In genomic region chr20:26218301-26218700, GRCh38 we compare ENCODE assay signal across 18 cellular contexts.
DNase-seq lines count a peak whose midpoint lies in the region; ATAC-seq and TF ChIP-seq lines count a peak whose summit lies in the region.
"Had no signal": no experiment of that assay in that cellular context is flagged by ENCODE, and none has a peak within 500 bp of the region (broad histone marks: within the 10 kb centered on the region; RNA-seq: fewer than 3 reads in every experiment).

No MANE protein-coding gene starts in this region.

- DNase-seq in AG10803 (ENCODE audit: low read depth), result peak; percentile 68
- peak; percentile 45 for DNase-seq in GM23248
- DNase-seq in PC-3, result peak; percentile 30
- peak; percentile 5 to 26 for DNase-seq in foreskin fibroblast
- DNase-seq in SJCRH30, result no peak
- no peak for DNase-seq in cortex of kidney (lab: John Stamatoyannopoulos, UW)
- no peak for DNase-seq in HuH-7.5 (ENCODE audit: low spot score)
- DNase-seq: Caco-2, DMS153, Karpas-422, NCI-H1105 treated with DMSO at 0.1 percent for 48 hours, NCI-H187, NCI-H2171, NCI-H446, NCI-H69, SIG-M5 had no signal

- H3K79me2 ChIP-seq in GM23248 (ENCODE audit: insufficient read depth), result no peaks in the 10 kb centered on the region
- no peaks in the 10 kb centered on the region for H3K79me2 ChIP-seq in PC-3 (ENCODE audit: low read length)

- H3F3A ChIP-seq in GM23248 (ENCODE audit: insufficient read depth), result peaks cover 9% of the 10 kb centered on the region; the same call in 1 of the 2 replicates
- H3F3A ChIP-seq in PC-3 (ENCODE audit: low read length, unreplicated experiment), result no peaks in the 10 kb centered on the region

- no TSS peak for BruUV-seq in PC-3 (replicated peaks; lab: Mats Ljungman, UMichigan)

- no peak overlapping the region for H3K9ac ChIP-seq in GM23248
- no peak overlapping the region for H3K9ac ChIP-seq in PC-3 (ENCODE audit: low read length)

- in situ Hi-C loops in GM23248 (cut with MboI), result no loop called here

- H3K36me3 ChIP-seq in GM23248 (ENCODE audit: low read depth) (no peaks in the 10 kb centered on the region), PC-3 (ENCODE audit: low read depth, low read length) (no peaks in the 10 kb centered on the region), SJCRH30 (no peaks in the 10 kb centered on the region)

- POLR2A ChIA-PET in PC-3 (lab: Charles Lee; ENCODE audit: unreplicated experiment), result no interaction called here

- CTCF ChIA-PET in PC-3 (lab: Charles Lee), result no interaction called here

- H3K9me3 ChIP-seq in GM23248 (ENCODE audit: low read depth), result no peaks in the 10 kb centered on the region
- no peaks in the 10 kb centered on the region for H3K9me3 ChIP-seq in PC-3 (ENCODE audit: low read length)
- no peaks in the 10 kb centered on the region for H3K9me3 ChIP-seq in SJCRH30 (replicated peaks)
- H3K9me3 ChIP-seq: Caco-2 had no signal

- WGBS in GM23248 (ENCODE audit: low coverage in 1 of 2, low lambda C conversion rate in 2 of 2, missing lambda C conversion rate in 2 of 2), 2 experiments, result 35 to 43% methylated on average over 3 of the region's 3 CpGs

- H3K4me2 ChIP-seq in GM23248 (ENCODE audit: unreplicated experiment) (peak overlapping the region; percentile 30), PC-3 (ENCODE audit: low read length) (no peak overlapping the region)

- TF ChIP-seq CTCF in AG10803 (conservative IDR thresholded peaks at IDR 0.05; ENCODE audit: low read length) (no peak), PC-3 (conservative IDR thresholded peaks at IDR 0.05; ENCODE audit: low read depth, low read length) (no peak), foreskin fibroblast (IDR thresholded peaks at IDR 0.05; ENCODE audit: low read depth, low read length) (no peak)

- no peak overlapping the region for H3K4me3 ChIP-seq in AG10803 (ENCODE audit: low read length)
- H3K4me3 ChIP-seq in GM23248, result no peak overlapping the region
- H3K4me3 ChIP-seq in PC-3 (ENCODE audit: low read length), result no peak overlapping the region
- no peak overlapping the region for H3K4me3 ChIP-seq in foreskin fibroblast (ENCODE audit: low read depth in 1 of 2, low read length in 2 of 2)
- H3K4me3 ChIP-seq in SJCRH30, result no peak overlapping the region

- H4K20me1 ChIP-seq in GM23248 (ENCODE audit: insufficient read depth) (no peaks in the 10 kb centered on the region), PC-3 (ENCODE audit: low read length) (no peaks in the 10 kb centered on the region)

- intact Hi-C loops in PC-3 (cut with micrococcal nuclease), result loop anchor here (10.0 kb wide), 2 partner anchors 76 to 84 kb away; no protein-coding TSS in a partner anchor

- no peaks in the 10 kb centered on the region for H3K9me2 ChIP-seq in GM23248 (ENCODE audit: insufficient read depth)
- H3K9me2 ChIP-seq in PC-3 (replicated peaks; ENCODE audit: low read length), result no peaks in the 10 kb centered on the region

- H3K27ac ChIP-seq in GM23248, result no peak overlapping the region
- no peak overlapping the region for H3K27ac ChIP-seq in PC-3 (ENCODE audit: low read length)
- no peak overlapping the region for H3K27ac ChIP-seq in SJCRH30

- peak; percentile 15; the same call in 1 of the 2 replicates for ATAC-seq in PC-3
- no peak for ATAC-seq in HG02678 (IDR thresholded peaks at IDR 0.05; ENCODE audit: unreplicated experiment)
- ATAC-seq: HCT116 had no signal

- peaks cover 29% of the 10 kb centered on the region for H3K4me1 ChIP-seq in GM23248 (ENCODE audit: insufficient read depth)
- no peaks in the 10 kb centered on the region for H3K4me1 ChIP-seq in PC-3 (ENCODE audit: insufficient read depth, low read length)
- no peaks in the 10 kb centered on the region for H3K4me1 ChIP-seq in SJCRH30
- H3K4me1 ChIP-seq: Caco-2 had no signal

- H2AFZ ChIP-seq in GM23248, result no peak overlapping the region
- H2AFZ ChIP-seq in PC-3 (ENCODE audit: low read length), result no peak overlapping the region

- H3K27me3 ChIP-seq in GM23248 (replicated peaks; ENCODE audit: insufficient read depth) (no peaks in the 10 kb centered on the region), PC-3 (ENCODE audit: low read length) (peaks cover 14% of the 10 kb centered on the region; the same call in 1 of the 2 replicates), SJCRH30 (no peaks in the 10 kb centered on the region)

Comparison
In these comparisons a context has a peak if more than half of its experiments do, and no peak if none do; other contexts are left out.
1. DNase-seq: peak in AG10803 (single experiment), GM23248 (single experiment), PC-3 (single experiment) and foreskin fibroblast (2 of 2); none in SJCRH30 (0 of 2), cortex of kidney (single experiment) and HuH-7.5 (single experiment).